11 cellular contexts compared by ENCODE assay signal in genomic region chr1:229407206-229408026, GRCh38. TPM values are rescaled to one million over a fixed set of nuclear protein-coding genes. Genes with fewer than 3 reads are reported as not detected.
DNase-seq lines count a peak whose midpoint lies in the region; ATAC-seq and TF ChIP-seq lines count a peak whose summit lies in the region.
"Had no signal": no experiment of that assay in that cellular context is flagged by ENCODE, and none has a peak within 500 bp of the region (broad histone marks: within the 10 kb centered on the region; RNA-seq: fewer than 3 reads in every experiment).

No MANE protein-coding gene starts in this region.

- H3K27ac ChIP-seq in right atrium auricular region (peak overlapping the region; percentile 86 to 94), dorsolateral prefrontal cortex (peak overlapping the region in 53 of 59 donors; percentile 5 to 98 (median 87)), vagina (no peak overlapping the region), left lung (no peak overlapping the region)
- H3K27ac ChIP-seq: SJCRH30 had no signal

- H3K27me3 ChIP-seq in right atrium auricular region = peaks cover 0 to 3% of the 10 kb centered on the region in 2 donors
- H3K27me3 ChIP-seq in dorsolateral prefrontal cortex = peaks cover 0 to 5% (median 0%) of the 10 kb centered on the region in 45 donors
- peaks cover 4% of the 10 kb centered on the region for H3K27me3 ChIP-seq in vagina
- peaks cover 47 to 95% of the 10 kb centered on the region in 2 donors for H3K27me3 ChIP-seq in left lung
- H3K27me3 ChIP-seq: SJCRH30 had no signal

- H3K4me1 ChIP-seq in right atrium auricular region (peaks cover 0 to 58% of the 10 kb centered on the region in 2 donors), vagina (peaks cover 43% of the 10 kb centered on the region), left lung (peaks cover 17 to 23% of the 10 kb centered on the region in 2 donors)

- H3K4me1 Mint-ChIP-seq in natural killer cell = peaks cover 4 to 12% of the 10 kb centered on the region in 2 donors

- ATAC-seq in left ventricle myocardium superior = no peak
- peak in 1 of 3 donors; percentile 48 for ATAC-seq in natural killer cell
- ATAC-seq in GM21723 (IDR thresholded peaks at IDR 0.05; ENCODE audit: unreplicated experiment) = no peak
- ATAC-seq in left lung = no peak
- no peak for ATAC-seq in HG02678 (IDR thresholded peaks at IDR 0.05; ENCODE audit: unreplicated experiment)

- H3K27ac Mint-ChIP-seq in natural killer cell = no peak overlapping the region

- DNase-seq in right atrium auricular region (ENCODE audit: low spot score) (no peak), left ventricle myocardium superior (no peak), dorsolateral prefrontal cortex (peak in 3 of 10 donors; percentile 36 to 64 (median 53)), natural killer cell (no peak), vagina (ENCODE audit: extremely low spot score in 2 of 2) (no peak), left lung (no peak)
- DNase-seq: adrenal gland, DND-41, SJCRH30 had no signal

- peaks cover 50 to 65% of the 10 kb centered on the region in 2 donors for H3K27me3 Mint-ChIP-seq in natural killer cell (ENCODE audit: low read depth in 2 of 2)

- H3K36me3 Mint-ChIP-seq in natural killer cell = no peaks in the 10 kb centered on the region

- intact Hi-C loops in left ventricle myocardium superior (cut with micrococcal nuclease) = no loop called here
- intact Hi-C loops in dorsolateral prefrontal cortex (cut with DNase I) = no loop called here
- intact Hi-C loops in natural killer cell (cut with micrococcal nuclease) = no loop called here
- intact Hi-C loops in vagina (cut with DNase I) = no loop called here
- intact Hi-C loops in left lung (cut with DNase I) = no loop called here

- H3K4me3 ChIP-seq in right atrium auricular region (peak overlapping the region; percentile 28 to 39), dorsolateral prefrontal cortex (peak overlapping the region; percentile 33 to 76 (median 54)), vagina (peak overlapping the region; percentile 30 to 31), left lung (peak overlapping the region in 1 of 2 donors; percentile 16)
- H3K4me3 ChIP-seq: SJCRH30 had no signal

- no peaks in the 10 kb centered on the region for H3K9me3 Mint-ChIP-seq in natural killer cell

- H3K9me3 ChIP-seq in right atrium auricular region (no peaks in the 10 kb centered on the region), vagina (no peaks in the 10 kb centered on the region), left lung (no peaks in the 10 kb centered on the region)
- H3K9me3 ChIP-seq: adrenal gland, SJCRH30 had no signal

- peak overlapping the region; percentile 59 for H3K4me3 Mint-ChIP-seq in natural killer cell

- TF ChIP-seq POLR2A in vagina (IDR thresholded peaks at IDR 0.05) = no peak

- H3K36me3 ChIP-seq in right atrium auricular region = no peaks in the 10 kb centered on the region
- no peaks in the 10 kb centered on the region for H3K36me3 ChIP-seq in vagina
- no peaks in the 10 kb centered on the region for H3K36me3 ChIP-seq in left lung
- H3K36me3 ChIP-seq: adrenal gland, SJCRH30 had no signal

- TF ChIP-seq CTCF in right atrium auricular region (IDR thresholded peaks at IDR 0.05) (no peak), dorsolateral prefrontal cortex (IDR thresholded peaks at IDR 0.05 in 54 of 56, conservative IDR thresholded peaks at IDR 0.05 in 2 of 56; ENCODE audit: low read depth in 1 of 56, partially characterized antibody in 56 of 56) (peak in 3 of 56 donors; percentile 5 to 12 (median 8)), natural killer cell (IDR thresholded peaks at IDR 0.05) (no peak), vagina (IDR thresholded peaks at IDR 0.05) (no peak), left lung (IDR thresholded peaks at IDR 0.05) (no peak)

RNA-seq across cellular contexts. Expression of gene ACTA1, which starts 26.5 kb away (rescaled TPM):
- 1,000 to 10,000 TPM in 1 of 2 donors, 100 to 1,000 TPM in 1; 422 to 3,527 TPM for total RNA-seq in right atrium auricular region
- total RNA-seq in left ventricle myocardium superior = 2,149 TPM
- total RNA-seq in dorsolateral prefrontal cortex = 1 to 10 TPM in 52 of 120 experiments, under 1 TPM in 54, not detected in 14; 0.29 to 3.3 (median 0.96) TPM
- under 1 TPM in 2 of 3 donors, not detected in 1; 0.25 to 0.40 TPM for total RNA-seq in natural killer cell
- not detected for total RNA-seq in vagina
- 1 to 10 TPM in 1 of 2 donors, under 1 TPM in 1; 0.52 to 1.2 TPM for total RNA-seq in left lung

Comparison
In these comparisons a context has a peak if more than half of its experiments do, and no peak if none do; other contexts are left out.
1. H3K27ac ChIP-seq: peak in right atrium auricular region (2 of 2) and dorsolateral prefrontal cortex (53 of 59); none in vagina (single experiment) and left lung (0 of 2).
2. RNA of gene ACTA1, which starts 26.5 kb away (total RNA-seq): 422 to 3,527 TPM in right atrium auricular region and 2,149 TPM in left ventricle myocardium superior (single experiment); 0.52 to 1.2 TPM in left lung, 0.29 to 3.3 TPM in dorsolateral prefrontal cortex, 0.25 to 0.40 TPM in natural killer cell and not detected in vagina (single experiment); every median in the first group is over 10 times any median in the second.